1 cellular context compared by ENCODE assay signal in the genomic region with DNA sequence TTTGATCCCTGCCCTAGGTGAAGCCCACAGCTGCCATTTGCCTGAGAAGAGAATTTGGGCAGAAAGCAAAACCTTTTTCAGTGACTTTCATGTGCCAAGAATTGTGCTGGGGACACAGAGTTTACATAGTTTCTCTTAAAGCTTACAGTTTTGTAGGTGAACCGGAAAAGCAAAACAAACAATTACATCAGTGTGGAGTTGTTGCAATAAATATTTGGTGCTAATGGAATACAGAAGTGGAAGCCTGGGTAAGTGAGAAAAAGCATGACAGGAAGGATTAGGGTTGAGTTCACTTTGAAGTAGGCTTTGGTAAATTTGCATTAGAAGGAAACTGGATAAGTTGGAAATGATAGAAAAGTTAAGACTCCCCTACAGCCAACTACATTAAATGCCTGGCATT.
TF ChIP-seq lines count a peak whose summit lies in the region.

No MANE protein-coding gene starts in this region.

TF ChIP-seq in GM23338, 12 proteins besides CTCF, POLR2A, EP300 and RAD21 (continued from another document):
- TF ChIP-seq, protein P1, sequence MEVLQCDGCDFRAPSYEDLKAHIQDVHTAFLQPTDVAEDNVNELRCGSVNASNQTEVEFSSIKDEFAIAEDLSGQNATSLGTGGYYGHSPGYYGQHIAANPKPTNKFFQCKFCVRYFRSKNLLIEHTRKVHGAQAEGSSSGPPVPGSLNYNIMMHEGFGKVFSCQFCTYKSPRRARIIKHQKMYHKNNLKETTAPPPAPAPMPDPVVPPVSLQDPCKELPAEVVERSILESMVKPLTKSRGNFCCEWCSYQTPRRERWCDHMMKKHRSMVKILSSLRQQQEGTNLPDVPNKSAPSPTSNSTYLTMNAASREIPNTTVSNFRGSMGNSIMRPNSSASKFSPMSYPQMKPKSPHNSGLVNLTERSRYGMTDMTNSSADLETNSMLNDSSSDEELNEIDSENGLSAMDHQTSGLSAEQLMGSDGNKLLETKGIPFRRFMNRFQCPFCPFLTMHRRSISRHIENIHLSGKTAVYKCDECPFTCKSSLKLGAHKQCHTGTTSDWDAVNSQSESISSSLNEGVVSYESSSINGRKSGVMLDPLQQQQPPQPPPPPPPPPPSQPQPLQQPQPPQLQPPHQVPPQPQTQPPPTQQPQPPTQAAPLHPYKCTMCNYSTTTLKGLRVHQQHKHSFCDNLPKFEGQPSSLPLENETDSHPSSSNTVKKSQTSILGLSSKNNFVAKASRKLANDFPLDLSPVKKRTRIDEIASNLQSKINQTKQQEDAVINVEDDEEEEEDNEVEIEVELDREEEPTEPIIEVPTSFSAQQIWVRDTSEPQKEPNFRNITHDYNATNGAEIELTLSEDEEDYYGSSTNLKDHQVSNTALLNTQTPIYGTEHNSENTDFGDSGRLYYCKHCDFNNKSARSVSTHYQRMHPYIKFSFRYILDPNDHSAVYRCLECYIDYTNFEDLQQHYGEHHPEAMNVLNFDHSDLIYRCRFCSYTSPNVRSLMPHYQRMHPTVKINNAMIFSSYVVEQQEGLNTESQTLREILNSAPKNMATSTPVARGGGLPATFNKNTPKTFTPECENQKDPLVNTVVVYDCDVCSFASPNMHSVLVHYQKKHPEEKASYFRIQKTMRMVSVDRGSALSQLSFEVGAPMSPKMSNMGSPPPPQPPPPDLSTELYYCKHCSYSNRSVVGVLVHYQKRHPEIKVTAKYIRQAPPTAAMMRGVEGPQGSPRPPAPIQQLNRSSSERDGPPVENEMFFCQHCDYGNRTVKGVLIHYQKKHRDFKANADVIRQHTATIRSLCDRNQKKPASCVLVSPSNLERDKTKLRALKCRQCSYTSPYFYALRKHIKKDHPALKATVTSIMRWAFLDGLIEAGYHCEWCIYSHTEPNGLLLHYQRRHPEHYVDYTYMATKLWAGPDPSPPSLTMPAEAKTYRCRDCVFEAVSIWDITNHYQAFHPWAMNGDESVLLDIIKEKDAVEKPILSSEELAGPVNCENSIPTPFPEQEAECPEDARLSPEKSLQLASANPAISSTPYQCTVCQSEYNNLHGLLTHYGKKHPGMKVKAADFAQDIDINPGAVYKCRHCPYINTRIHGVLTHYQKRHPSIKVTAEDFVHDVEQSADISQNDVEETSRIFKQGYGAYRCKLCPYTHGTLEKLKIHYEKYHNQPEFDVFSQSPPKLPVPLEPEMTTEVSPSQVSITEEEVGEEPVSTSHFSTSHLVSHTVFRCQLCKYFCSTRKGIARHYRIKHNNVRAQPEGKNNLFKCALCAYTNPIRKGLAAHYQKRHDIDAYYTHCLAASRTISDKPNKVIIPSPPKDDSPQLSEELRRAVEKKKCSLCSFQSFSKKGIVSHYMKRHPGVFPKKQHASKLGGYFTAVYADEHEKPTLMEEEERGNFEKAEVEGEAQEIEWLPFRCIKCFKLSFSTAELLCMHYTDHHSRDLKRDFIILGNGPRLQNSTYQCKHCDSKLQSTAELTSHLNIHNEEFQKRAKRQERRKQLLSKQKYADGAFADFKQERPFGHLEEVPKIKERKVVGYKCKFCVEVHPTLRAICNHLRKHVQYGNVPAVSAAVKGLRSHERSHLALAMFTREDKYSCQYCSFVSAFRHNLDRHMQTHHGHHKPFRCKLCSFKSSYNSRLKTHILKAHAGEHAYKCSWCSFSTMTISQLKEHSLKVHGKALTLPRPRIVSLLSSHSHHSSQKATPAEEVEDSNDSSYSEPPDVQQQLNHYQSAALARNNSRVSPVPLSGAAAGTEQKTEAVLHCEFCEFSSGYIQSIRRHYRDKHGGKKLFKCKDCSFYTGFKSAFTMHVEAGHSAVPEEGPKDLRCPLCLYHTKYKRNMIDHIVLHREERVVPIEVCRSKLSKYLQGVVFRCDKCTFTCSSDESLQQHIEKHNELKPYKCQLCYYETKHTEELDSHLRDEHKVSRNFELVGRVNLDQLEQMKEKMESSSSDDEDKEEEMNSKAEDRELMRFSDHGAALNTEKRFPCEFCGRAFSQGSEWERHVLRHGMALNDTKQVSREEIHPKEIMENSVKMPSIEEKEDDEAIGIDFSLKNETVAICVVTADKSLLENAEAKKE (CRISPR knock-in tag; IDR thresholded peaks at IDR 0.05) = no peak
- no peak for TF ChIP-seq ZNF114 (CRISPR knock-in tag; IDR thresholded peaks at IDR 0.05)
- TF ChIP-seq CREB1 (CRISPR knock-in tag; IDR thresholded peaks at IDR 0.05; ENCODE audit: low read depth) = no peak
- TF ChIP-seq EZH2 (IDR thresholded peaks at IDR 0.05; ENCODE audit: low read depth, unreplicated experiment) = no peak
- no peak for TF ChIP-seq POLR2AphosphoS5 (IDR thresholded peaks at IDR 0.05; ENCODE audit: low read depth)
- TF ChIP-seq, protein P2, sequence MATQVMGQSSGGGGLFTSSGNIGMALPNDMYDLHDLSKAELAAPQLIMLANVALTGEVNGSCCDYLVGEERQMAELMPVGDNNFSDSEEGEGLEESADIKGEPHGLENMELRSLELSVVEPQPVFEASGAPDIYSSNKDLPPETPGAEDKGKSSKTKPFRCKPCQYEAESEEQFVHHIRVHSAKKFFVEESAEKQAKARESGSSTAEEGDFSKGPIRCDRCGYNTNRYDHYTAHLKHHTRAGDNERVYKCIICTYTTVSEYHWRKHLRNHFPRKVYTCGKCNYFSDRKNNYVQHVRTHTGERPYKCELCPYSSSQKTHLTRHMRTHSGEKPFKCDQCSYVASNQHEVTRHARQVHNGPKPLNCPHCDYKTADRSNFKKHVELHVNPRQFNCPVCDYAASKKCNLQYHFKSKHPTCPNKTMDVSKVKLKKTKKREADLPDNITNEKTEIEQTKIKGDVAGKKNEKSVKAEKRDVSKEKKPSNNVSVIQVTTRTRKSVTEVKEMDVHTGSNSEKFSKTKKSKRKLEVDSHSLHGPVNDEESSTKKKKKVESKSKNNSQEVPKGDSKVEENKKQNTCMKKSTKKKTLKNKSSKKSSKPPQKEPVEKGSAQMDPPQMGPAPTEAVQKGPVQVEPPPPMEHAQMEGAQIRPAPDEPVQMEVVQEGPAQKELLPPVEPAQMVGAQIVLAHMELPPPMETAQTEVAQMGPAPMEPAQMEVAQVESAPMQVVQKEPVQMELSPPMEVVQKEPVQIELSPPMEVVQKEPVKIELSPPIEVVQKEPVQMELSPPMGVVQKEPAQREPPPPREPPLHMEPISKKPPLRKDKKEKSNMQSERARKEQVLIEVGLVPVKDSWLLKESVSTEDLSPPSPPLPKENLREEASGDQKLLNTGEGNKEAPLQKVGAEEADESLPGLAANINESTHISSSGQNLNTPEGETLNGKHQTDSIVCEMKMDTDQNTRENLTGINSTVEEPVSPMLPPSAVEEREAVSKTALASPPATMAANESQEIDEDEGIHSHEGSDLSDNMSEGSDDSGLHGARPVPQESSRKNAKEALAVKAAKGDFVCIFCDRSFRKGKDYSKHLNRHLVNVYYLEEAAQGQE (IDR thresholded peaks at IDR 0.05; ENCODE audit: unreplicated experiment) = no peak
- no peak for TF ChIP-seq EZH2phosphoT487 (IDR thresholded peaks at IDR 0.05; ENCODE audit: unreplicated experiment)
- TF ChIP-seq, protein P3, sequence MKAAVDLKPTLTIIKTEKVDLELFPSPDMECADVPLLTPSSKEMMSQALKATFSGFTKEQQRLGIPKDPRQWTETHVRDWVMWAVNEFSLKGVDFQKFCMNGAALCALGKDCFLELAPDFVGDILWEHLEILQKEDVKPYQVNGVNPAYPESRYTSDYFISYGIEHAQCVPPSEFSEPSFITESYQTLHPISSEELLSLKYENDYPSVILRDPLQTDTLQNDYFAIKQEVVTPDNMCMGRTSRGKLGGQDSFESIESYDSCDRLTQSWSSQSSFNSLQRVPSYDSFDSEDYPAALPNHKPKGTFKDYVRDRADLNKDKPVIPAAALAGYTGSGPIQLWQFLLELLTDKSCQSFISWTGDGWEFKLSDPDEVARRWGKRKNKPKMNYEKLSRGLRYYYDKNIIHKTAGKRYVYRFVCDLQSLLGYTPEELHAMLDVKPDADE (IDR thresholded peaks at IDR 0.05) = no peak
- TF ChIP-seq STAT1 (IDR thresholded peaks at IDR 0.05; ENCODE audit: unreplicated experiment) = no peak
